ENCODE assay signal across 1 cellular context in the genomic region with DNA sequence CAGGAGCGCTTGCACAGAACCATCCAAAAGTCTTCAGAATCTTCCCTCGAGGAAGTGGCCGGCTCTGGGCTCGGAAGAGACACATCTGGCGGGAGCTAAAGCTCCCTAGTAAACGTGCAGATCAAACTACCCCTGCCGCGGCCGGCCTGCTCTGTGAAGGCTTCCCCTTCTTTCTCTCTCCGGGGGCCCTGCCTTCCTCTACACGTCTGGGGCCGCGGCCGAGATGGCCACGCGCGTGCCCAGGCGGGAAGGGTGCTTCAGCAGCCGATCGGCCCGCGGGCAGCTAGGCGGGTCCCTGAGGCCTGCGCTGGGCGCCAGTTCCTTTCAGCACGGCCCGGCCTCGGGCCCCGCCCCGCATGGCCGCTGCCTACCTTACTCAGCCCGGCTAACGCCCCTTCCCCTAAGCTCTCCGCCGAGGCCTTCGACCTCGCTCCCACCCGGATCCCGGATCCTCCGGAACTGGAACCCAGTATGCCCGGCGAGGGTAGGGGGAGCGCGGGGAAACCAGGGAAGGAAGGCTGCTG.
TF ChIP-seq lines count a peak whose summit lies in the region.

No MANE protein-coding gene starts in this region.

TF ChIP-seq in HepG2, 621 proteins besides CTCF, POLR2A, EP300 and RAD21 (continued from another document and continues in another):
- TF ChIP-seq ATF2 (CRISPR knock-in tag; IDR thresholded peaks at IDR 0.05): no peak
- TF ChIP-seq AHR (CRISPR knock-in tag; IDR thresholded peaks at IDR 0.05): no peak; the same call in 1 of the 2 replicates
- TF ChIP-seq ZNF776 (CRISPR knock-in tag; IDR thresholded peaks at IDR 0.05): no peak
- TF ChIP-seq NFKBIZ (CRISPR knock-in tag; IDR thresholded peaks at IDR 0.05): no peak
- TF ChIP-seq, protein P1, sequence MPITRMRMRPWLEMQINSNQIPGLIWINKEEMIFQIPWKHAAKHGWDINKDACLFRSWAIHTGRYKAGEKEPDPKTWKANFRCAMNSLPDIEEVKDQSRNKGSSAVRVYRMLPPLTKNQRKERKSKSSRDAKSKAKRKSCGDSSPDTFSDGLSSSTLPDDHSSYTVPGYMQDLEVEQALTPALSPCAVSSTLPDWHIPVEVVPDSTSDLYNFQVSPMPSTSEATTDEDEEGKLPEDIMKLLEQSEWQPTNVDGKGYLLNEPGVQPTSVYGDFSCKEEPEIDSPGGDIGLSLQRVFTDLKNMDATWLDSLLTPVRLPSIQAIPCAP (CRISPR knock-in tag; IDR thresholded peaks at IDR 0.05; ENCODE audit: low read depth): no peak
- no peak for TF ChIP-seq TERF1 (CRISPR knock-in tag; IDR thresholded peaks at IDR 0.05)
- TF ChIP-seq HBP1 (CRISPR knock-in tag; IDR thresholded peaks at IDR 0.05; ENCODE audit: low read depth): no peak
- no peak for TF ChIP-seq TGIF2 (CRISPR knock-in tag; IDR thresholded peaks at IDR 0.05)
- TF ChIP-seq RFXANK (CRISPR knock-in tag; IDR thresholded peaks at IDR 0.05): no peak
- TF ChIP-seq ZFAT (CRISPR knock-in tag; conservative IDR thresholded peaks at IDR 0.05): no peak
- 0 out of 2 replicates have a peak, but pooled peaks have one; percentile 10 for TF ChIP-seq ZBTB7B (CRISPR knock-in tag; IDR thresholded peaks at IDR 0.05)
- no peak for TF ChIP-seq ZNF644 (CRISPR knock-in tag; IDR thresholded peaks at IDR 0.05; ENCODE audit: low read depth)
- peak; percentile 72; the same call in 1 of the 2 replicates for TF ChIP-seq HIVEP1 (CRISPR knock-in tag; IDR thresholded peaks at IDR 0.05)
- no peak for TF ChIP-seq ZNF101 (CRISPR knock-in tag; IDR thresholded peaks at IDR 0.05; ENCODE audit: borderline replicate concordance, low read depth)
- no peak for TF ChIP-seq IKZF5 (CRISPR knock-in tag; IDR thresholded peaks at IDR 0.05)
- no peak for TF ChIP-seq GABPA (IDR thresholded peaks at IDR 0.05; ENCODE audit: low read depth, low read length)
- TF ChIP-seq GABPA (CRISPR knock-in tag; IDR thresholded peaks at IDR 0.05; ENCODE audit: low read depth): no peak
- TF ChIP-seq ZNF670 (CRISPR knock-in tag; IDR thresholded peaks at IDR 0.05; ENCODE audit: borderline replicate concordance): 0 out of 2 replicates have a peak, but pooled peaks have one; percentile 69
- no peak for TF ChIP-seq ZNF205 (CRISPR knock-in tag; IDR thresholded peaks at IDR 0.05)
- peak; percentile 72; the same call in 1 of the 2 replicates for TF ChIP-seq ZNF501 (CRISPR knock-in tag; IDR thresholded peaks at IDR 0.05)
- no peak for TF ChIP-seq TEAD2 (CRISPR knock-in tag; IDR thresholded peaks at IDR 0.05)
- no peak for TF ChIP-seq ZNF460 (CRISPR knock-in tag; IDR thresholded peaks at IDR 0.05; ENCODE audit: borderline replicate concordance)
- TF ChIP-seq GRHL1 (CRISPR knock-in tag; conservative IDR thresholded peaks at IDR 0.05): no peak
- no peak for TF ChIP-seq ZNF333 (CRISPR knock-in tag; IDR thresholded peaks at IDR 0.05; ENCODE audit: borderline replicate concordance)
- no peak for TF ChIP-seq RAD51 (IDR thresholded peaks at IDR 0.05; ENCODE audit: borderline replicate concordance)
- no peak for TF ChIP-seq PITX1 (CRISPR knock-in tag; IDR thresholded peaks at IDR 0.05)
- no peak for TF ChIP-seq HDAC2 (CRISPR knock-in tag; IDR thresholded peaks at IDR 0.05)
- no peak for TF ChIP-seq ADNP (CRISPR knock-in tag; IDR thresholded peaks at IDR 0.05)
- TF ChIP-seq, protein P2, sequence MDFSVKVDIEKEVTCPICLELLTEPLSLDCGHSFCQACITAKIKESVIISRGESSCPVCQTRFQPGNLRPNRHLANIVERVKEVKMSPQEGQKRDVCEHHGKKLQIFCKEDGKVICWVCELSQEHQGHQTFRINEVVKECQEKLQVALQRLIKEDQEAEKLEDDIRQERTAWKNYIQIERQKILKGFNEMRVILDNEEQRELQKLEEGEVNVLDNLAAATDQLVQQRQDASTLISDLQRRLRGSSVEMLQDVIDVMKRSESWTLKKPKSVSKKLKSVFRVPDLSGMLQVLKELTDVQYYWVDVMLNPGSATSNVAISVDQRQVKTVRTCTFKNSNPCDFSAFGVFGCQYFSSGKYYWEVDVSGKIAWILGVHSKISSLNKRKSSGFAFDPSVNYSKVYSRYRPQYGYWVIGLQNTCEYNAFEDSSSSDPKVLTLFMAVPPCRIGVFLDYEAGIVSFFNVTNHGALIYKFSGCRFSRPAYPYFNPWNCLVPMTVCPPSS (IDR thresholded peaks at IDR 0.05): no peak
- TF ChIP-seq ZBTB42 (CRISPR knock-in tag; IDR thresholded peaks at IDR 0.05): no peak
- TF ChIP-seq ZKSCAN1 (IDR thresholded peaks at IDR 0.05; ENCODE audit: low read length): no peak
- TF ChIP-seq FOXO4 (CRISPR knock-in tag; conservative IDR thresholded peaks at IDR 0.05): no peak
- no peak for TF ChIP-seq MAF1 (CRISPR knock-in tag; IDR thresholded peaks at IDR 0.05; ENCODE audit: borderline replicate concordance)
- no peak for TF ChIP-seq SRSF9 (IDR thresholded peaks at IDR 0.05; ENCODE audit: borderline replicate concordance, insufficient read depth, low read depth, low read length, poor library complexity, severe bottlenecking)
- TF ChIP-seq, protein P3, sequence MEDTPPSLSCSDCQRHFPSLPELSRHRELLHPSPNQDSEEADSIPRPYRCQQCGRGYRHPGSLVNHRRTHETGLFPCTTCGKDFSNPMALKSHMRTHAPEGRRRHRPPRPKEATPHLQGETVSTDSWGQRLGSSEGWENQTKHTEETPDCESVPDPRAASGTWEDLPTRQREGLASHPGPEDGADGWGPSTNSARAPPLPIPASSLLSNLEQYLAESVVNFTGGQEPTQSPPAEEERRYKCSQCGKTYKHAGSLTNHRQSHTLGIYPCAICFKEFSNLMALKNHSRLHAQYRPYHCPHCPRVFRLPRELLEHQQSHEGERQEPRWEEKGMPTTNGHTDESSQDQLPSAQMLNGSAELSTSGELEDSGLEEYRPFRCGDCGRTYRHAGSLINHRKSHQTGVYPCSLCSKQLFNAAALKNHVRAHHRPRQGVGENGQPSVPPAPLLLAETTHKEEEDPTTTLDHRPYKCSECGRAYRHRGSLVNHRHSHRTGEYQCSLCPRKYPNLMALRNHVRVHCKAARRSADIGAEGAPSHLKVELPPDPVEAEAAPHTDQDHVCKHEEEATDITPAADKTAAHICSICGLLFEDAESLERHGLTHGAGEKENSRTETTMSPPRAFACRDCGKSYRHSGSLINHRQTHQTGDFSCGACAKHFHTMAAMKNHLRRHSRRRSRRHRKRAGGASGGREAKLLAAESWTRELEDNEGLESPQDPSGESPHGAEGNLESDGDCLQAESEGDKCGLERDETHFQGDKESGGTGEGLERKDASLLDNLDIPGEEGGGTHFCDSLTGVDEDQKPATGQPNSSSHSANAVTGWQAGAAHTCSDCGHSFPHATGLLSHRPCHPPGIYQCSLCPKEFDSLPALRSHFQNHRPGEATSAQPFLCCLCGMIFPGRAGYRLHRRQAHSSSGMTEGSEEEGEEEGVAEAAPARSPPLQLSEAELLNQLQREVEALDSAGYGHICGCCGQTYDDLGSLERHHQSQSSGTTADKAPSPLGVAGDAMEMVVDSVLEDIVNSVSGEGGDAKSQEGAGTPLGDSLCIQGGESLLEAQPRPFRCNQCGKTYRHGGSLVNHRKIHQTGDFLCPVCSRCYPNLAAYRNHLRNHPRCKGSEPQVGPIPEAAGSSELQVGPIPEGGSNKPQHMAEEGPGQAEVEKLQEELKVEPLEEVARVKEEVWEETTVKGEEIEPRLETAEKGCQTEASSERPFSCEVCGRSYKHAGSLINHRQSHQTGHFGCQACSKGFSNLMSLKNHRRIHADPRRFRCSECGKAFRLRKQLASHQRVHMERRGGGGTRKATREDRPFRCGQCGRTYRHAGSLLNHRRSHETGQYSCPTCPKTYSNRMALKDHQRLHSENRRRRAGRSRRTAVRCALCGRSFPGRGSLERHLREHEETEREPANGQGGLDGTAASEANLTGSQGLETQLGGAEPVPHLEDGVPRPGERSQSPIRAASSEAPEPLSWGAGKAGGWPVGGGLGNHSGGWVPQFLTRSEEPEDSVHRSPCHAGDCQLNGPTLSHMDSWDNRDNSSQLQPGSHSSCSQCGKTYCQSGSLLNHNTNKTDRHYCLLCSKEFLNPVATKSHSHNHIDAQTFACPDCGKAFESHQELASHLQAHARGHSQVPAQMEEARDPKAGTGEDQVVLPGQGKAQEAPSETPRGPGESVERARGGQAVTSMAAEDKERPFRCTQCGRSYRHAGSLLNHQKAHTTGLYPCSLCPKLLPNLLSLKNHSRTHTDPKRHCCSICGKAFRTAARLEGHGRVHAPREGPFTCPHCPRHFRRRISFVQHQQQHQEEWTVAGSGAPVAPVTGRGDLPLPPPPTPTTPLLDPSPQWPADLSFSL (CRISPR knock-in tag; IDR thresholded peaks at IDR 0.05): no peak
- TF ChIP-seq, protein P4, sequence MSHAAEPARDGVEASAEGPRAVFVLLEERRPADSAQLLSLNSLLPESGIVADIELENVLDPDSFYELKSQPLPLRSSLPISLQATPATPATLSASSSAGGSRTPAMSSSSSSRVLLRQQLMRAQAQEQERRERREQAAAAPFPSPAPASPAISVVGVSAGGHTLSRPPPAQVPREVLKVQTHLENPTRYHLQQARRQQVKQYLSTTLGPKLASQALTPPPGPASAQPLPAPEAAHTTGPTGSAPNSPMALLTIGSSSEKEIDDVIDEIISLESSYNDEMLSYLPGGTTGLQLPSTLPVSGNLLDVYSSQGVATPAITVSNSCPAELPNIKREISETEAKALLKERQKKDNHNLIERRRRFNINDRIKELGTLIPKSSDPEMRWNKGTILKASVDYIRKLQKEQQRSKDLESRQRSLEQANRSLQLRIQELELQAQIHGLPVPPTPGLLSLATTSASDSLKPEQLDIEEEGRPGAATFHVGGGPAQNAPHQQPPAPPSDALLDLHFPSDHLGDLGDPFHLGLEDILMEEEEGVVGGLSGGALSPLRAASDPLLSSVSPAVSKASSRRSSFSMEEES (CRISPR knock-in tag; IDR thresholded peaks at IDR 0.05): no peak
- TF ChIP-seq MED1 (CRISPR knock-in tag; IDR thresholded peaks at IDR 0.05): no peak
